Comparison of ENCODE assay signal across 15 cellular contexts in the genomic region with DNA sequence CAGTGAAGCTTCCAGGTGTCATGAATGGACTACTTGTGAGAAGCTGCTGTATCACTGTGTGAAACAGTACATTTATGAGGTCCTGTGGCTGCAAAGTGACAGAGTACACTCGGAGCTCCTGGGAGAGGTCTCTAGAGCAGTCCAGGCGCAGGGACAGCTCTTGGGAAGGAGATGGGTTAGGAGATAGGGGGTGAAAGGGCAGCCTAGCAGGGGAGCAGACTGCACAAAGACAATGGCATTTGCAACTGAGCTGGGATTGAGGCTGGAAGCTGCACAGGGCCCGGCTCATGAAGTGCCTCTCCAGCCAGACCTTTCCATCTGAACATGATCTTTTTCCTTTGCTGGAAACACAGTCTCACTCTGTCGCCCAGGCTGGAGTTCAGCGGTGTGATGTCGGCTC.
DNase-seq lines count a peak whose midpoint lies in the region; ATAC-seq and TF ChIP-seq lines count a peak whose summit lies in the region.
"Had no signal": no experiment of that assay in that cellular context is flagged by ENCODE, and none has a peak within 500 bp of the region (broad histone marks: within the 10 kb centered on the region; RNA-seq: fewer than 3 reads in every experiment).

No MANE protein-coding gene starts in this region.

- H2AFZ ChIP-seq in osteoblast (ENCODE audit: low read length): no peak overlapping the region
- H2AFZ ChIP-seq: GM23248 had no signal

- no peaks in the 10 kb centered on the region for H3K79me2 ChIP-seq in osteoblast (ENCODE audit: insufficient read depth, low read length)

- H3K27me3 Mint-ChIP-seq in brain: peaks cover 3% of the 10 kb centered on the region
- H3K27me3 Mint-ChIP-seq: CD4-positive, alpha-beta T cell had no signal

- H3K4me1 ChIP-seq in left ventricle myocardium inferior: peaks cover 77% of the 10 kb centered on the region
- peaks cover 11% of the 10 kb centered on the region for H3K4me1 ChIP-seq in right cardiac atrium (ENCODE audit: control insufficient read depth, insufficient read depth, low read length)
- H3K4me1 ChIP-seq in osteoblast (ENCODE audit: insufficient read depth, low read length): peaks cover 3% of the 10 kb centered on the region

- H4K20me1 ChIP-seq in osteoblast (ENCODE audit: insufficient read depth, low read length): no peaks in the 10 kb centered on the region

- peaks cover 40% of the 10 kb centered on the region for H3K4me1 Mint-ChIP-seq in brain

- H3K4me2 ChIP-seq in osteoblast (ENCODE audit: insufficient read depth, low read length): no peak overlapping the region

- DNase-seq in left ventricle myocardium inferior (no peak), right cardiac atrium (no peak), osteoblast (ENCODE audit: insufficient read length, low spot score, missing footprints) (peak; percentile 19), SIG-M5 treated with dmso at 0.1 percent for 504 hours (lab: John Stamatoyannopoulos, UW; ENCODE audit: unreplicated experiment) (no peak), NCI-H2081 (lab: John Stamatoyannopoulos, UW) (no peak)
- DNase-seq: Calu3; CD4-positive, alpha-beta T cell; DMS 273 treated with DMSO at 0.1 percent for 48 hours; GM23248; H9 had no signal

- H3K27ac ChIP-seq in left ventricle myocardium inferior (replicated peaks) (peak overlapping the region; percentile 64), right cardiac atrium (ENCODE audit: low read length) (no peak overlapping the region), osteoblast (ENCODE audit: low read depth, low read length) (no peak overlapping the region)
- H3K27ac ChIP-seq: 22Rv1, GM23248 had no signal

- no peaks in the 10 kb centered on the region for H3K36me3 Mint-ChIP-seq in brain

- H3K36me3 ChIP-seq in left ventricle myocardium inferior: no peaks in the 10 kb centered on the region
- H3K36me3 ChIP-seq in osteoblast (ENCODE audit: insufficient read depth, low read length): no peaks in the 10 kb centered on the region

- H3K4me3 ChIP-seq in left ventricle myocardium inferior: no peak overlapping the region
- H3K4me3 ChIP-seq in right cardiac atrium (ENCODE audit: low read length): no peak overlapping the region
- no peak overlapping the region for H3K4me3 ChIP-seq in osteoblast (ENCODE audit: insufficient read depth, low read length)
- H3K4me3 ChIP-seq: GM12878, GM23248 had no signal

- no peak overlapping the region for H3K4me3 Mint-ChIP-seq in brain
- H3K4me3 Mint-ChIP-seq: CD4-positive, alpha-beta T cell; H9 had no signal

- TF ChIP-seq CTCF in left ventricle myocardium inferior (IDR thresholded peaks at IDR 0.05; ENCODE audit: borderline replicate concordance) (no peak), brain (conservative IDR thresholded peaks at IDR 0.05) (no peak), osteoblast (IDR thresholded peaks at IDR 0.05; ENCODE audit: extremely low read depth, low read depth, low read length) (no peak)

- ATAC-seq in right cardiac atrium: no peak
- ATAC-seq in HG02623 (IDR thresholded peaks at IDR 0.05; ENCODE audit: unreplicated experiment): no peak
- no peak for ATAC-seq in HG02852 (IDR thresholded peaks at IDR 0.05; ENCODE audit: unreplicated experiment)
- ATAC-seq: GM12878 had no signal

- H3K9me3 Mint-ChIP-seq in brain: peaks cover 0 to 4% (median 0%) of the 10 kb centered on the region in 5 experiments
- H3K9me3 Mint-ChIP-seq: CD4-positive, alpha-beta T cell; H9 had no signal

- H3K9me3 ChIP-seq in left ventricle myocardium inferior (replicated peaks) (no peaks in the 10 kb centered on the region), right cardiac atrium (ENCODE audit: control insufficient read depth, low read length) (no peaks in the 10 kb centered on the region), osteoblast (ENCODE audit: low read depth, low read length) (no peaks in the 10 kb centered on the region)

- WGBS in right cardiac atrium: 88% methylated on average over 6 of the region's 6 CpGs

- intact Hi-C loops in left ventricle myocardium inferior (cut with micrococcal nuclease) (no loop called here), right cardiac atrium (cut with DNase I) (no loop called here)

- no peaks in the 10 kb centered on the region for H3K27me3 ChIP-seq in left ventricle myocardium inferior (ENCODE audit: low read depth)
- H3K27me3 ChIP-seq in right cardiac atrium (ENCODE audit: control insufficient read depth, insufficient read depth): no peaks in the 10 kb centered on the region
- no peaks in the 10 kb centered on the region for H3K27me3 ChIP-seq in osteoblast (ENCODE audit: insufficient read depth, low read length)

- H3K27ac Mint-ChIP-seq in brain: peak overlapping the region in 3 of 5 experiments; percentile 9 to 95 (median 40)
- H3K27ac Mint-ChIP-seq: CD4-positive, alpha-beta T cell; H9 had no signal
